18 cellular contexts compared by ENCODE assay signal in the genomic region with DNA sequence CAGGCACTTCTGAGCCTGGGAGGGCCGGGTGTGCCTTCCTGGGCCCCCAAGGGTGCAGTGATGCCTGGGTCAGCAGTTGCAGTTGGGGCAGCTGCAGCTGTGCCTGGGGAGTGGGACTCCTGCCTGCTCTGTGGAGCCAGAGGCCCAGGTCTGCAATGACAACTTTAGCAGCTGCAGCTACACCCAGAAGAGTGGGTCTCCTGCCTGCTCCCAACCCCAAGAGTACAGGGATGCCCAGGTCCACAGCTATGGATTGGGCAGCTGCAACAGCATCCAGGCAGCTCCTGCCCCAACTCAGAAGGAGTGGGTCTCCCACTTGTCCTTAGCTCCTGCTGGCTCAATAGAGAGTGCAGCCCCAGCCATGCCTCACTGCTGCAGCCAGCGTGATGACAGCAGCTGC.
DNase-seq lines count a peak whose midpoint lies in the region; ATAC-seq, FAIRE-seq and TF ChIP-seq lines count a peak whose summit lies in the region.
"Had no signal": no experiment of that assay in that cellular context is flagged by ENCODE, and none has a peak within 500 bp of the region (broad histone marks: within the 10 kb centered on the region; RNA-seq: fewer than 3 reads in every experiment).

No MANE protein-coding gene starts in this region.

- H3K27me3 ChIP-seq in KMS-11 (ENCODE audit: insufficient read depth, low read depth) (no peaks in the 10 kb centered on the region), H1 (replicated peaks in 1 of 4; ENCODE audit: control insufficient read depth in 3 of 4, extremely low read depth in 1 of 4, insufficient read depth in 3 of 4, low read length in 3 of 4) (no peaks in the 10 kb centered on the region), neuronal stem cell (ENCODE audit: control insufficient read depth in 3 of 3, insufficient read depth in 3 of 3, low read depth in 1 of 3, low read length in 3 of 3) (no peaks in the 10 kb centered on the region), upper lobe of right lung (no peaks in the 10 kb centered on the region), brain microvascular endothelial cell (replicated peaks) (no peaks in the 10 kb centered on the region), thyroid gland (no peaks in the 10 kb centered on the region)

- H3K36me3 ChIP-seq in KMS-11 (ENCODE audit: insufficient read depth) (no peaks in the 10 kb centered on the region), H1 (ENCODE audit: control insufficient read depth in 2 of 4, insufficient read depth in 4 of 4, low read length in 3 of 4) (no peaks in the 10 kb centered on the region), neuronal stem cell (replicated peaks in 1 of 2; ENCODE audit: control insufficient read depth in 2 of 2, insufficient read depth in 2 of 2, low read length in 2 of 2) (no peaks in the 10 kb centered on the region), upper lobe of right lung (no peaks in the 10 kb centered on the region), brain microvascular endothelial cell (replicated peaks) (no peaks in the 10 kb centered on the region), thyroid gland (no peaks in the 10 kb centered on the region)
- H3K36me3 ChIP-seq: HAP-1 had no signal

- H3K4me2 ChIP-seq in KMS-11: no peak overlapping the region
- H3K4me2 ChIP-seq in H1 (ENCODE audit: insufficient read depth in 1 of 2, low read depth in 2 of 2, low read length in 2 of 2): no peak overlapping the region
- H3K4me2 ChIP-seq in neuronal stem cell (ENCODE audit: insufficient read depth, low read length, poor library complexity, severe bottlenecking): no peak overlapping the region

- TF ChIP-seq CTCF in KMS-11 (conservative IDR thresholded peaks at IDR 0.05; ENCODE audit: low read depth, low read length) (no peak), H1 (IDR thresholded peaks at IDR 0.05; ENCODE audit: control extremely low read depth in 1 of 3, insufficient read depth in 1 of 3, low read depth in 1 of 3, low read length in 3 of 3) (no peak), upper lobe of right lung (IDR thresholded peaks at IDR 0.05) (no peak), brain microvascular endothelial cell (IDR thresholded peaks at IDR 0.05; ENCODE audit: low read depth, low read length, missing control alignments) (no peak), thyroid gland (IDR thresholded peaks at IDR 0.05) (no peak)

- peaks cover 45% of the 10 kb centered on the region for H3K4me1 ChIP-seq in KMS-11 (ENCODE audit: low read depth, poor library complexity, severe bottlenecking)
- H3K4me1 ChIP-seq in H1 (replicated peaks in 1 of 4; ENCODE audit: control insufficient read depth in 3 of 4, insufficient read depth in 4 of 4, low read length in 3 of 4): peaks cover 0 to 5% (median 3%) of the 10 kb centered on the region in 4 experiments; a peak in 3 of 7 replicates
- peaks cover 0 to 7% of the 10 kb centered on the region in 2 donors for H3K4me1 ChIP-seq in neuronal stem cell (ENCODE audit: control insufficient read depth in 2 of 2, insufficient read depth in 1 of 2, low read depth in 1 of 2, low read length in 2 of 2)
- peaks cover 4% of the 10 kb centered on the region for H3K4me1 ChIP-seq in upper lobe of right lung
- H3K4me1 ChIP-seq in thyroid gland: peaks cover 5 to 7% of the 10 kb centered on the region in 2 donors

- intact Hi-C loops in upper lobe of right lung (cut with DNase I): no loop called here
- intact Hi-C loops in thyroid gland (cut with DNase I): no loop called here

- WGBS in H1 (ENCODE audit: extremely low coverage in 1 of 2, insufficient coverage in 1 of 2, insufficient read length in 1 of 2, insufficient replicate concordance in 2 of 2, low coverage in 1 of 2, low lambda C conversion rate in 2 of 2, missing lambda C conversion rate in 1 of 2), 2 experiments: 78% methylated on average over 2 of the region's 2 CpGs; no CpG with 5 or more reads in 1 of the 2 experiments
- no CpG with 5 or more reads among the region's 2 CpGs for WGBS in neuronal stem cell (ENCODE audit: extremely low coverage in 2 of 2, insufficient read length in 2 of 2, insufficient replicate concordance in 1 of 2), 2 donors
- WGBS in thyroid gland, 2 donors: 88 to 100% methylated on average over 1 of the region's 2 CpGs

- H3K79me2 ChIP-seq in KMS-11 (ENCODE audit: insufficient read depth, low read depth) (no peaks in the 10 kb centered on the region), H1 (ENCODE audit: control insufficient read depth in 1 of 2, insufficient read depth in 2 of 2, low read length in 2 of 2) (no peaks in the 10 kb centered on the region)

- no peak for TF ChIP-seq EP300 in H1 (IDR thresholded peaks at IDR 0.05; ENCODE audit: borderline replicate concordance in 1 of 2, low read depth in 2 of 2, low read length in 2 of 2)

- H3K23me2 ChIP-seq in H1 (ENCODE audit: low read depth, low read length): no peaks in the 10 kb centered on the region

- ATAC-seq in upper lobe of right lung: peak; percentile 10
- ATAC-seq in HG02798 (IDR thresholded peaks at IDR 0.05; ENCODE audit: poor library complexity, unreplicated experiment): no peak
- ATAC-seq in GM18907 (IDR thresholded peaks at IDR 0.05; ENCODE audit: unreplicated experiment): no peak

- H2AFZ ChIP-seq in KMS-11 (ENCODE audit: low read depth) (no peak overlapping the region), H1 (ENCODE audit: low read length) (no peak overlapping the region), neuronal stem cell (ENCODE audit: low read length) (no peak overlapping the region)
- H2AFZ ChIP-seq: GM23248 had no signal

- FAIRE-seq in H1 (lab: Jason Lieb, UNC): no peak
- FAIRE-seq: GM12891, GM18507 had no signal

- H3K4me3 ChIP-seq in KMS-11 (IDR thresholded peaks at IDR 0.05; ENCODE audit: insufficient read depth, low read depth, low read length) (no peak overlapping the region), H1 (ENCODE audit: extremely low read depth in 1 of 4, insufficient read depth in 2 of 4, low read depth in 3 of 4, low read length in 4 of 4) (no peak overlapping the region), neuronal stem cell (ENCODE audit: low read length in 2 of 2) (no peak overlapping the region), upper lobe of right lung (no peak overlapping the region), brain microvascular endothelial cell (ENCODE audit: low read depth, low read length) (no peak overlapping the region), thyroid gland (replicated peaks in 1 of 3) (no peak overlapping the region)
- H3K4me3 ChIP-seq: GM23248, HAP-1 had no signal

- TF ChIP-seq RAD21 in H1 (IDR thresholded peaks at IDR 0.05 in 1 of 2, conservative IDR thresholded peaks at IDR 0.05 in 1 of 2; ENCODE audit: low read depth in 2 of 2, low read length in 2 of 2): no peak

- H3K9me3 ChIP-seq in H1 (ENCODE audit: insufficient read depth in 2 of 2, low read depth in 1 of 2, low read length in 1 of 2) (peaks cover 14 to 29% of the 10 kb centered on the region in 2 experiments), neuronal stem cell (replicated peaks in 1 of 2; ENCODE audit: control insufficient read depth in 2 of 2, insufficient read depth in 1 of 2, low read depth in 1 of 2, low read length in 2 of 2) (peaks cover 5 to 6% of the 10 kb centered on the region in 2 donors), upper lobe of right lung (no peaks in the 10 kb centered on the region), thyroid gland (no peaks in the 10 kb centered on the region)

- no peak overlapping the region for H3K9ac ChIP-seq in KMS-11
- H3K9ac ChIP-seq in H1 (replicated peaks in 1 of 4; ENCODE audit: extremely low read depth in 1 of 4, low read depth in 3 of 4, low read length in 3 of 4): no peak overlapping the region
- no peak overlapping the region for H3K9ac ChIP-seq in neuronal stem cell (ENCODE audit: low read depth, low read length, poor library complexity)
- H3K9ac ChIP-seq: GM23248 had no signal

- H3K79me1 ChIP-seq in H1 (ENCODE audit: low read depth, low read length) (no peaks in the 10 kb centered on the region), neuronal stem cell (ENCODE audit: low read depth, low read length) (no peaks in the 10 kb centered on the region)

- H3K27ac ChIP-seq in KMS-11 (0 out of 2 replicates have a peak overlapping the region, but pooled peaks have one; percentile 0), H1 (ENCODE audit: low read depth, low read length) (no peak overlapping the region), neuronal stem cell (replicated peaks; ENCODE audit: low read length) (no peak overlapping the region), upper lobe of right lung (no peak overlapping the region), brain microvascular endothelial cell (no peak overlapping the region), thyroid gland (no peak overlapping the region)
- H3K27ac ChIP-seq: GM23248 had no signal

- CTCF ChIA-PET in H1 (lab: Charles Lee; ENCODE audit: partially characterized antibody): interaction anchor here (1.7 kb wide), 1 partner anchor 12 kb away, joined by 4 read pairs; no protein-coding TSS in a partner anchor

- no peak overlapping the region for H2BK20ac ChIP-seq in H1 (ENCODE audit: low read length)

- H2BK120ac ChIP-seq in H1 (replicated peaks; ENCODE audit: low read depth, low read length): no peak overlapping the region
- H2BK120ac ChIP-seq in neuronal stem cell (ENCODE audit: low read depth, low read length): no peak overlapping the region

- H3K4ac ChIP-seq in H1 (replicated peaks; ENCODE audit: insufficient read length, low read depth, low read length) (no peak overlapping the region), neuronal stem cell (ENCODE audit: low read length) (no peak overlapping the region)

- TF ChIP-seq POLR2A in H1 (IDR thresholded peaks at IDR 0.05; ENCODE audit: control extremely low read depth in 1 of 2, low read depth in 2 of 2, low read length in 2 of 2) (no peak), thyroid gland (IDR thresholded peaks at IDR 0.05) (no peak)

- H4K20me1 ChIP-seq in KMS-11 (ENCODE audit: insufficient read depth) (no peaks in the 10 kb centered on the region), H1 (replicated peaks in 1 of 2; ENCODE audit: control insufficient read depth in 1 of 2, insufficient read depth in 2 of 2, low read length in 2 of 2) (no peaks in the 10 kb centered on the region)

- H3K14ac ChIP-seq in H1 (ENCODE audit: insufficient read length): no peak overlapping the region
- H3K14ac ChIP-seq in neuronal stem cell (ENCODE audit: low read length): no peak overlapping the region

- no peak overlapping the region for H2BK15ac ChIP-seq in H1 (ENCODE audit: low read length)
- H2BK15ac ChIP-seq in neuronal stem cell (ENCODE audit: low read length): no peak overlapping the region

- H4K8ac ChIP-seq in H1 (ENCODE audit: extremely low read depth, insufficient read depth, low read length) (0 out of 2 replicates have a peak overlapping the region, but pooled peaks have one; percentile 14), neuronal stem cell (ENCODE audit: low read depth, low read length) (no peak overlapping the region)

- H2BK12ac ChIP-seq in H1 (ENCODE audit: low read depth, low read length): no peak overlapping the region
- H2BK12ac ChIP-seq in neuronal stem cell (ENCODE audit: low read length): no peak overlapping the region

- DNase-seq in H1 (ENCODE audit: low read depth in 1 of 2, low spot score in 2 of 2) (no peak), neuronal stem cell (ENCODE audit: low spot score) (no peak), upper lobe of right lung (no peak), brain microvascular endothelial cell (no peak), thyroid gland (no peak)
- DNase-seq: C1 segment of cervical spinal cord; Calu3; CD4-positive, alpha-beta memory T cell; COR-L47; DMS79 treated with DMSO at 0.1 percent for 48 hours; GF-D8; GM23248 had no signal

- H4K5ac ChIP-seq in H1 (ENCODE audit: insufficient read length, low read depth, low read length): no peak overlapping the region

- H3K23ac ChIP-seq in H1 (ENCODE audit: insufficient read length): no peak overlapping the region
- peak overlapping the region; percentile 37 for H3K23ac ChIP-seq in neuronal stem cell (ENCODE audit: low read depth, low read length, poor library complexity)

- H4K91ac ChIP-seq in H1 (replicated peaks; ENCODE audit: insufficient read length, low read length) (no peak overlapping the region), neuronal stem cell (ENCODE audit: low read depth, low read length, poor library complexity) (no peak overlapping the region)

- in situ Hi-C loops in brain microvascular endothelial cell (cut with HindIII; ENCODE audit: low pct_ligation_motif_present, low sequenced_read_pairs): no loop called here

- H2AK5ac ChIP-seq in H1 (ENCODE audit: low read depth, low read length) (0 out of 2 replicates have a peak overlapping the region, but pooled peaks have one; percentile 6), neuronal stem cell (ENCODE audit: low read depth, low read length) (no peak overlapping the region)

- no peak overlapping the region for H3K18ac ChIP-seq in H1 (ENCODE audit: extremely low read depth, low read length)
- H3K18ac ChIP-seq in neuronal stem cell (ENCODE audit: low read length): no peak overlapping the region

- H2BK5ac ChIP-seq in H1 (ENCODE audit: low read depth, low read length) (no peak overlapping the region), neuronal stem cell (ENCODE audit: low read length) (no peak overlapping the region)

- POLR2A ChIA-PET in H1 (lab: Charles Lee; ENCODE audit: partially characterized antibody): no interaction called here

- no peak overlapping the region for H3K56ac ChIP-seq in H1 (replicated peaks; ENCODE audit: insufficient read length, low read depth, low read length)
